ENCODE assay signal across 9 cellular contexts in the genomic region with DNA sequence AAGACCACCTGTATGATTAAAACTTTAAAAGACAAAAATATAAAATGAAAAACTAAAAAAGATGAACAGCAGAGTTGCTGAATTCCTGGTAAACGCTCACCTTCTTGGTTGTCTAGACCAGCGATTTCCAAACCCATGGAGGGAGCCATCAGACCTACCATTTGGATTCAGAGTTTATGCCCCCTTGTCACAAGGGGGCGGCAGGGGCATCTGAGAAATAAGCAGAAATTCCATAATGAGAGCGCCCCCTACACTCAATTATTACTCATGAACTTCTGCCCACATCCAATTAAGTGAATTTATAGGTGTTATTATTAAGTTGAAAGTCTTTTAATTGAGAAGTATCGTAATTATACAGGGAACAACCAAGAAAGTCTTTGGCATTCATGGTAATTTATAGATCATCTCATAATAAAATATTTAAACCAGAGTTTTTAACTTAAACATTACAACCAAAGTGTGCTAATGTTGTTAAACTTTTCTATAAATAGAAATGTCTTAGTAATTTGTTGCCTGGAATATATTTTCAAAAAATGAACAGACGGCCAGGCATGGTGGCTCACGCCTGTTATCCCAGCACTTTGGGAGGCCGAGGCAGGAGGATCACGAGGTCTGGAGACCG. TPM values are rescaled to one million over a fixed set of nuclear protein-coding genes. Genes with fewer than 3 reads are reported as not detected.
A peak's percentile ranks its signal among the peaks of the same experiment; 100 is the strongest.
DNase-seq lines count a peak whose midpoint lies in the region; ATAC-seq lines count a peak whose summit lies in the region.
"Had no signal": no experiment of that assay in that cellular context is flagged by ENCODE, and none has a peak within 500 bp of the region (broad histone marks: within the 10 kb centered on the region; RNA-seq: fewer than 3 reads in every experiment).

No MANE protein-coding gene starts in this region.

- H3K9me3 Mint-ChIP-seq in activated naive CD8-positive, alpha-beta T cell treated with anti-CD3 and anti-CD28 coated beads, Interleukin-2, amount 10 ng/mL, durations not matched to agents 7 days and 5 days = no peaks in the 10 kb centered on the region
- H3K9me3 Mint-ChIP-seq: activated B cell treated with CpG ODN at 0.5 μM for 24 hours had no signal

- ATAC-seq in activated naive CD8-positive, alpha-beta T cell treated with anti-CD3 and anti-CD28 coated beads, Interleukin-2, amount 10 ng/mL, durations not matched to agents 7 days and 5 days (ENCODE audit: low read depth) = peak; percentile 70
- no peak for ATAC-seq in GM21723 (IDR thresholded peaks at IDR 0.05; ENCODE audit: unreplicated experiment)

- no peak overlapping the region for H3K4me3 ChIP-seq in SJSA1

- POLR2A ChIA-PET in activated naive CD8-positive, alpha-beta T cell treated with anti-CD3 and anti-CD28 coated beads, Interleukin-2, amount 10 ng/mL, durations not matched to agents 7 days and 5 days (lab: Charles Lee) = no interaction called here

- H3K4me1 ChIP-seq in SJSA1 (replicated peaks) = no peaks in the 10 kb centered on the region

- H3K27ac Mint-ChIP-seq in activated naive CD8-positive, alpha-beta T cell treated with anti-CD3 and anti-CD28 coated beads, Interleukin-2, amount 10 ng/mL, durations not matched to agents 7 days and 5 days = no peak overlapping the region
- H3K27ac Mint-ChIP-seq: activated B cell treated with CpG ODN at 0.5 μM for 24 hours had no signal

- H3K9me3 ChIP-seq in SJSA1 (replicated peaks) = no peaks in the 10 kb centered on the region

- peaks cover 42% of the 10 kb centered on the region for H3K27me3 Mint-ChIP-seq in activated naive CD8-positive, alpha-beta T cell treated with anti-CD3 and anti-CD28 coated beads, Interleukin-2, amount 10 ng/mL, durations not matched to agents 7 days and 5 days
- H3K27me3 Mint-ChIP-seq: activated B cell treated with CpG ODN at 0.5 μM for 24 hours had no signal

- H3K27me3 ChIP-seq in SJSA1 (replicated peaks) = no peaks in the 10 kb centered on the region

- H3K4me1 Mint-ChIP-seq in activated naive CD8-positive, alpha-beta T cell treated with anti-CD3 and anti-CD28 coated beads, Interleukin-2, amount 10 ng/mL, durations not matched to agents 7 days and 5 days = peaks cover 6% of the 10 kb centered on the region
- H3K4me1 Mint-ChIP-seq: activated B cell treated with CpG ODN at 0.5 μM for 24 hours had no signal

- DNase-seq in COLO668 (lab: John Stamatoyannopoulos, UW; ENCODE audit: unreplicated experiment) = peak; percentile 18
- DNase-seq in HT1080 (ENCODE audit: low read depth) = peak; percentile 66
- DNase-seq in SJSA1 (ENCODE audit: low read depth in 1 of 2, low spot score in 2 of 2) = peak; percentile 56 to 59
- DNase-seq in activated naive CD8-positive, alpha-beta T cell treated with anti-CD3 and anti-CD28 coated beads, Interleukin-2, amount 10 ng/mL, durations not matched to agents 7 days and 5 days = peak; percentile 65
- peak; percentile 44 for DNase-seq in iPS DF 4.7 (ENCODE audit: extremely low read depth, low spot score)
- DNase-seq in stimulated activated CD8-positive, alpha-beta memory T cell treated with anti-CD3 and anti-CD28 coated beads, Interleukin-12 subunit alpha, Interleukin-12 subunit beta, amount 100 ng/mL, for 1 hour (ENCODE audit: low read depth) = peak; percentile 23
- DNase-seq in posterior cingulate gyrus = no peak
- DNase-seq: activated B cell treated with CpG ODN at 0.5 μM for 24 hours had no signal

- no peak overlapping the region for H3K27ac ChIP-seq in SJSA1

- H3K36me3 ChIP-seq in SJSA1 = no peaks in the 10 kb centered on the region

- no peaks in the 10 kb centered on the region for H3K36me3 Mint-ChIP-seq in activated naive CD8-positive, alpha-beta T cell treated with anti-CD3 and anti-CD28 coated beads, Interleukin-2, amount 10 ng/mL, durations not matched to agents 7 days and 5 days

- intact Hi-C loops in posterior cingulate gyrus (cut with DNase I) = loop anchor here (10.0 kb wide), 1 partner anchor 401 kb away; no protein-coding TSS in a partner anchor

- H3K4me3 Mint-ChIP-seq in activated naive CD8-positive, alpha-beta T cell treated with anti-CD3 and anti-CD28 coated beads, Interleukin-2, amount 10 ng/mL, durations not matched to agents 7 days and 5 days = no peak overlapping the region
- H3K4me3 Mint-ChIP-seq: activated B cell treated with CpG ODN at 0.5 μM for 24 hours had no signal

RNA-seq across cellular contexts. Expression of gene SPATA31C2, which starts 35.2 kb away (rescaled TPM):
- total RNA-seq in HT1080 (2014; rRNA removed; shearing (Covaris generic)) = not detected in 2 replicates
- polyA plus RNA-seq in HT1080 (2015; cell fraction: cytosol; rRNA removed) = not detected in 2 replicates
- polyA plus RNA-seq in HT1080 (2015; cell fraction: nucleus; rRNA removed) = not detected in 2 replicates
- not detected in 2 replicates for total RNA-seq in SJSA1 (2014; rRNA removed; shearing (Covaris generic))
- total RNA-seq in activated naive CD8-positive, alpha-beta T cell treated with anti-CD3 and anti-CD28 coated beads, Interleukin-2, amount 10 ng/mL, durations not matched to agents 7 days and 5 days = not detected
- total RNA-seq: activated B cell treated with CpG ODN at 0.5 μM for 24 hours had no signal

Comparison
In these comparisons a context has a peak if more than half of its experiments do, and no peak if none do; other contexts are left out.
1. DNase-seq: peak in COLO668 (single experiment), HT1080 (single experiment), SJSA1 (2 of 2), activated naive CD8-positive, alpha-beta T cell treated with anti-CD3 and anti-CD28 coated beads, Interleukin-2, amount 10 ng/mL, durations not matched to agents 7 days and 5 days (single experiment), iPS DF 4.7 (single experiment) and stimulated activated CD8-positive, alpha-beta memory T cell treated with anti-CD3 and anti-CD28 coated beads, Interleukin-12 subunit alpha, Interleukin-12 subunit beta, amount 100 ng/mL, for 1 hour (single experiment); none in posterior cingulate gyrus (0 of 10).